Comparison of ENCODE assay signal across 15 cellular contexts in genomic region chr20:15814360-15814759, GRCh38.
DNase-seq lines count a peak whose midpoint lies in the region; ATAC-seq, FAIRE-seq and TF ChIP-seq lines count a peak whose summit lies in the region.
"Had no signal": no experiment of that assay in that cellular context is flagged by ENCODE, and none has a peak within 500 bp of the region (broad histone marks: within the 10 kb centered on the region; RNA-seq: fewer than 3 reads in every experiment).

No MANE protein-coding gene starts in this region.

- TF ChIP-seq CTCF in SK-N-SH (IDR thresholded peaks at IDR 0.05) (no peak), HepG2 (CRISPR knock-in tag; IDR thresholded peaks at IDR 0.05) (no peak), pancreas (IDR thresholded peaks at IDR 0.05) (no peak), spleen (IDR thresholded peaks at IDR 0.05 in 8 of 11, conservative IDR thresholded peaks at IDR 0.05 in 3 of 11) (no peak)

- H3K4me3 ChIP-seq in SK-N-SH (ENCODE audit: low read depth in 2 of 2, low read length in 1 of 2), result no peak overlapping the region
- no peak overlapping the region for H3K4me3 ChIP-seq in HepG2 (replicated peaks in 1 of 3; ENCODE audit: insufficient read depth in 1 of 3, low read depth in 2 of 3, low read length in 3 of 3)
- no peak overlapping the region for H3K4me3 ChIP-seq in pancreas
- H3K4me3 ChIP-seq in spleen, result no peak overlapping the region
- H3K4me3 ChIP-seq: BLaER1 treated with 17β-estradiol and CSF1 and Interleukin-3, amounts not matched to agents 10 nM and 100 nM; GM23338 had no signal

- CTCF ChIA-PET in SK-N-SH (lab: Yijun Ruan, JAX), result no interaction called here
- CTCF ChIA-PET in HepG2 (lab: Yijun Ruan, JAX; ENCODE audit: low intra/inter-chr PET ratio, low total read pairs), result no interaction called here

- H3K4me2 ChIP-seq in SK-N-SH (no peak overlapping the region), HepG2 (ENCODE audit: low read depth, low read length) (no peak overlapping the region)
- H3K4me2 ChIP-seq: BLaER1 treated with 17β-estradiol and CSF1 and Interleukin-3, amounts not matched to agents 10 nM and 100 nM; GM23338 had no signal

- H4K20me1 ChIP-seq in SK-N-SH (ENCODE audit: insufficient read depth) (no peaks in the 10 kb centered on the region), HepG2 (ENCODE audit: insufficient read depth, low read length) (no peaks in the 10 kb centered on the region)
- H4K20me1 ChIP-seq: BLaER1 treated with 17β-estradiol and CSF1 and Interleukin-3, amounts not matched to agents 10 nM and 100 nM had no signal

- POLR2A ChIA-PET in SK-N-SH (lab: Yijun Ruan, JAX), result no interaction called here
- POLR2A ChIA-PET in HepG2 (lab: Yijun Ruan, JAX), result no interaction called here

- FAIRE-seq in HepG2 (lab: Jason Lieb, UNC) (no peak), pancreas (lab: Jason Lieb, UNC) (no peak)
- FAIRE-seq: GM12891 had no signal

- H3K36me3 ChIP-seq in SK-N-SH (replicated peaks in 1 of 2; ENCODE audit: control insufficient read depth in 1 of 2, insufficient read depth in 2 of 2, low read length in 1 of 2) (no peaks in the 10 kb centered on the region), HepG2 (replicated peaks in 1 of 2; ENCODE audit: control insufficient read depth in 1 of 2, insufficient read depth in 2 of 2, low read length in 2 of 2) (no peaks in the 10 kb centered on the region), pancreas (no peaks in the 10 kb centered on the region), spleen (no peaks in the 10 kb centered on the region)
- H3K36me3 ChIP-seq: BLaER1 treated with 17β-estradiol and CSF1 and Interleukin-3, amounts not matched to agents 10 nM and 100 nM had no signal

- intact Hi-C loops in HepG2 (cut with micrococcal nuclease; ENCODE audit: unreplicated experiment), result no loop called here
- intact Hi-C loops in pancreas (cut with DNase I), result no loop called here
- intact Hi-C loops in spleen (cut with DNase I; ENCODE audit: low total_unique reads), result no loop called here

- no peak for TF ChIP-seq POLR2A in HepG2 (IDR thresholded peaks at IDR 0.05; ENCODE audit: insufficient read depth in 1 of 2, low read depth in 2 of 2, low read length in 2 of 2)
- TF ChIP-seq POLR2A in spleen (IDR thresholded peaks at IDR 0.05), result no peak

- H3F3A ChIP-seq in SK-N-SH (replicated peaks; ENCODE audit: insufficient read depth), result peaks cover 7% of the 10 kb centered on the region

- H3K9me3 ChIP-seq in SK-N-SH, result no peaks in the 10 kb centered on the region
- peaks cover 70% of the 10 kb centered on the region for H3K9me3 ChIP-seq in HepG2 (ENCODE audit: low read length)
- H3K9me3 ChIP-seq in pancreas, result no peaks in the 10 kb centered on the region
- peaks cover 0 to 3% (median 0%) of the 10 kb centered on the region in 8 donors for H3K9me3 ChIP-seq in spleen

- no TSS peak for BruUV-seq in HepG2 (replicated peaks; lab: Mats Ljungman, UMichigan)

- no peaks in the 10 kb centered on the region for H3K4me1 ChIP-seq in SK-N-SH (ENCODE audit: control insufficient read depth in 1 of 2, insufficient read depth in 2 of 2, low read depth in 1 of 2, low read length in 1 of 2)
- H3K4me1 ChIP-seq in HepG2 (ENCODE audit: insufficient read depth, low read length), result no peaks in the 10 kb centered on the region
- peaks cover 3 to 11% (median 3%) of the 10 kb centered on the region in 3 donors for H3K4me1 ChIP-seq in pancreas
- H3K4me1 ChIP-seq in spleen, result no peaks in the 10 kb centered on the region
- H3K4me1 ChIP-seq: BLaER1 treated with 17β-estradiol and CSF1 and Interleukin-3, amounts not matched to agents 10 nM and 100 nM had no signal

- no peaks in the 10 kb centered on the region for H3K9me2 ChIP-seq in SK-N-SH

- in situ Hi-C loops in HepG2 (cut with HindIII; ENCODE audit: extremely low pct_ligation_motif_present, low pct_unique_long_range_greater_than_20kb), result no loop called here

- TF ChIP-seq RAD21 in SK-N-SH (IDR thresholded peaks at IDR 0.05; ENCODE audit: low read length) (no peak), HepG2 (CRISPR knock-in tag; IDR thresholded peaks at IDR 0.05) (no peak)

- H3K79me2 ChIP-seq in SK-N-SH (ENCODE audit: insufficient read depth) (no peaks in the 10 kb centered on the region), HepG2 (ENCODE audit: insufficient read depth, low read length) (no peaks in the 10 kb centered on the region)

- no peak for TF ChIP-seq EP300 in SK-N-SH (IDR thresholded peaks at IDR 0.05; ENCODE audit: borderline replicate concordance in 1 of 2, low read depth in 1 of 2, low read length in 1 of 2)
- TF ChIP-seq EP300 in HepG2 (IDR thresholded peaks at IDR 0.05; ENCODE audit: low read depth in 2 of 2, low read length in 2 of 2), result no peak
- no peak for TF ChIP-seq EP300 in HepG2 (CRISPR knock-in tag; IDR thresholded peaks at IDR 0.05; ENCODE audit: borderline replicate concordance)

- H2AFZ ChIP-seq in SK-N-SH (ENCODE audit: low read depth) (no peak overlapping the region), HepG2 (ENCODE audit: low read length) (no peak overlapping the region)
- H2AFZ ChIP-seq: GM23338 had no signal

- no peak overlapping the region for H3K27ac ChIP-seq in SK-N-SH (ENCODE audit: low read depth in 2 of 2, low read length in 1 of 2)
- no peak overlapping the region for H3K27ac ChIP-seq in HepG2 (ENCODE audit: extremely low read length, insufficient read depth, low read length)
- H3K27ac ChIP-seq in pancreas, result no peak overlapping the region
- no peak overlapping the region for H3K27ac ChIP-seq in spleen
- H3K27ac ChIP-seq: BLaER1 treated with 17β-estradiol and CSF1 and Interleukin-3, amounts not matched to agents 10 nM and 100 nM had no signal

- no peak for DNase-seq in SK-N-SH
- DNase-seq in HepG2 (ENCODE audit: low spot score), result no peak
- no peak for DNase-seq in pancreas
- DNase-seq in NCI-H2081 treated with DMSO at 0.1 percent for 48 hours (lab: John Stamatoyannopoulos, UW), result no peak
- DNase-seq in GDM1 (lab: John Stamatoyannopoulos, UW), result no peak
- no peak for DNase-seq in spleen
- DNase-seq: 8988T; CD4-positive, CD25-positive, alpha-beta regulatory T cell; DMS79; H7 had no signal

- H3K27me3 ChIP-seq in SK-N-SH (ENCODE audit: insufficient read depth) (no peaks in the 10 kb centered on the region), HepG2 (ENCODE audit: control insufficient read depth in 1 of 2, insufficient read depth in 2 of 2, low read length in 2 of 2) (no peaks in the 10 kb centered on the region), pancreas (no peaks in the 10 kb centered on the region), spleen (replicated peaks in 1 of 7) (no peaks in the 10 kb centered on the region)
- H3K27me3 ChIP-seq: BLaER1 treated with 17β-estradiol and CSF1 and Interleukin-3, amounts not matched to agents 10 nM and 100 nM had no signal

- H3K9ac ChIP-seq in SK-N-SH, result no peak overlapping the region
- H3K9ac ChIP-seq in HepG2 (ENCODE audit: insufficient read depth, low read depth, low read length), result no peak overlapping the region
- H3K9ac ChIP-seq: BLaER1 treated with 17β-estradiol and CSF1 and Interleukin-3, amounts not matched to agents 10 nM and 100 nM had no signal

- ATAC-seq in SK-N-SH treated with all-trans-retinoic acid at 6 μM for 48 hours (peak; percentile 38; the same call in 2 of the 3 replicates), HepG2 (peak; percentile 83), pancreas (peak; percentile 53 to 81 (median 62)), HG02642 (IDR thresholded peaks at IDR 0.05; ENCODE audit: poor library complexity, unreplicated experiment) (no peak)
- ATAC-seq: GM23338 had no signal

TF ChIP-seq in SK-N-SH treated with all-trans-retinoic acid at 6 μM for 48 hours, 23 proteins besides CTCF, POLR2A, EP300 and RAD21 (continues in another document):
- TF ChIP-seq CSRNP3 (CRISPR knock-in tag; IDR thresholded peaks at IDR 0.05) (no peak), ZNF70 (CRISPR knock-in tag; IDR thresholded peaks at IDR 0.05) (no peak)

TF ChIP-seq in SK-N-SH, 30 proteins besides CTCF, POLR2A, EP300 and RAD21 (continues in another document):
- TF ChIP-seq GABPA (IDR thresholded peaks at IDR 0.05; ENCODE audit: low read depth) (no peak), TCF12 (IDR thresholded peaks at IDR 0.05) (no peak), NRF1 (IDR thresholded peaks at IDR 0.05; ENCODE audit: low read depth, low read length) (no peak), CHD2 (IDR thresholded peaks at IDR 0.05; ENCODE audit: low read length, partially characterized antibody) (no peak), RXRA (IDR thresholded peaks at IDR 0.05; ENCODE audit: borderline replicate concordance, low read depth) (no peak), SMC3 (IDR thresholded peaks at IDR 0.05; ENCODE audit: low read depth, low read length) (no peak), USF2 (IDR thresholded peaks at IDR 0.05; ENCODE audit: borderline replicate concordance, low read depth, low read length) (no peak)

TF ChIP-seq in HepG2, 621 proteins besides CTCF, POLR2A, EP300 and RAD21 (continues in another document):
- TF ChIP-seq ZKSCAN5 (CRISPR knock-in tag; IDR thresholded peaks at IDR 0.05), result peak; percentile 68; the same call in 1 of the 2 replicates
- TF ChIP-seq ONECUT2 (CRISPR knock-in tag; IDR thresholded peaks at IDR 0.05), result 0 out of 2 replicates have a peak, but pooled peaks have one; percentile 37
